ENCODE assay signal across 19 cellular contexts in the genomic region with DNA sequence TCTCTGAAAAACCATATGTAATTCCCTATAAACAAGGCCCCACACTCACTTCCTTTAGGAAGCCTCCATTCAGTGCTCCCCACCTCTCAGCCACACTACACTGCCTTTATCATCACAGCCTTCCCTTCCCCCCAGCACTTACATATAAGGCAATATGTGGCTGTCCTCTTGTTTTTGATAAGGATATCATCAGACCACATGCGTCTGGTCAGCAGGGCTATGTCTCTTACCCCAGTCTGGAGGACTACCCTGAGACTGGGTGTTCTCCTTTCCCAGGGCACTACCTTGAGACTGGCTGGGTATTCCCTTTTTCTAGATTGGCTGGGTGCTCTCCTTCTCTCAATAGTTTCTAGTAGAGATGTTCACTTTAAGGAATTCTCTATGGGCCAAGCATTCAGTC. TPM values are rescaled to one million over a fixed set of nuclear protein-coding genes. Genes with fewer than 3 reads are reported as not detected.
"Had no signal": no experiment of that assay in that cellular context is flagged by ENCODE, and none has a peak within 500 bp of the region (broad histone marks: within the 10 kb centered on the region; RNA-seq: fewer than 3 reads in every experiment).

No MANE protein-coding gene starts in this region.

- H3K27me3 ChIP-seq: right lobe of liver, stomach, transverse colon had no signal

- H3K9me3 ChIP-seq: left ventricle myocardium inferior, right lobe of liver, stomach, transverse colon had no signal

- H3K36me3 ChIP-seq: left ventricle myocardium inferior, right lobe of liver had no signal

- H3K27ac ChIP-seq: parathyroid adenoma had no signal

- H3K4me3 ChIP-seq: skin epidermis, transverse colon had no signal

- DNase-seq: activated CD4-positive, alpha-beta memory T cell treated with anti-CD3 and anti-CD28 coated beads for 36 hours; activated CD4-positive, alpha-beta T cell treated with anti-CD3 and anti-CD28 coated beads for 48 hours; activated naive CD4-positive, alpha-beta T cell treated with anti-CD3 and anti-CD28 coated beads for 36 hours; activated naive CD8-positive, alpha-beta T cell treated with anti-CD3 and anti-CD28 coated beads, Interleukin-2, amount 10 ng/mL, durations not matched to agents 7 days and 5 days; activated T-cell treated with anti-CD3 and anti-CD28 coated beads, Interleukin-2, amount 50 U/mL, for 48 hours; amniotic stem cell; cortex of kidney; effector CD4-positive, alpha-beta T cell; foreskin fibroblast; immature natural killer cell; left ventricle myocardium inferior; midbrain; right lobe of liver; stimulated activated CD4-positive, alpha-beta T cell treated with anti-CD3 and anti-CD28 coated beads, Interleukin-2, amount 100 ng/mL, for 24 hours; stomach; T-helper 1 cell; transverse colon had no signal

- H3K4me1 ChIP-seq: parathyroid adenoma had no signal

RNA-seq across cellular contexts. Expression of a gene that starts 7.8 kb away (rescaled TPM):
- total RNA-seq: activated CD4-positive, alpha-beta memory T cell treated with anti-CD3 and anti-CD28 coated beads for 36 hours; activated naive CD4-positive, alpha-beta T cell treated with anti-CD3 and anti-CD28 coated beads for 36 hours had no signal
